ENCODE assay signal across 1 cellular context in the genomic region with DNA sequence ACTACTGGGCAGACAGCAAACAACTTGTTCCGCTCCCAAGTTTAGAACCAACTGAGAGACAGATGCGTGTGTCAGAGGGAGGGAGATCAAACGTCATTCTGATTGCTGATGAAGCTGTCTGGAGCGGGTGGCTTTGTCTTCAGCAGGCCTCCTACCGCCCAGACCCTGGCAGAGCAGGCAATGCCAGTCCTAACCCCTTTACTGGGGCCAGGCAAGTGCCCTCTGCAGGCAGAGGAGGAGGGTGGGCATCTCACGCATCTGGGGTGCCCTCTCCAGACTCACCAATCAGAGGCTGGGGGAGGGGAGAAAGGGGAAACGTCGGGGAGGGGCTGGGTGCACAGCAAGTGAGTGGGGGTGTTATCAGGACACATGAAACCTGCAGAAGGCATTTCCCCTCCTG.
TF ChIP-seq lines count a peak whose summit lies in the region.

No MANE protein-coding gene starts in this region.

TF ChIP-seq in HCT116, 20 proteins besides CTCF, POLR2A, EP300 and RAD21 (continued from another document):
- TF ChIP-seq FOSL1 (IDR thresholded peaks at IDR 0.05; ENCODE audit: low read depth) (no peak), YY1 (IDR thresholded peaks at IDR 0.05; ENCODE audit: extremely low read depth, insufficient replicate concordance, low read depth, low read length) (no peak), ELF1 (IDR thresholded peaks at IDR 0.05; ENCODE audit: borderline replicate concordance, low read depth) (no peak), EZH2phosphoT487 (IDR thresholded peaks at IDR 0.05; ENCODE audit: borderline replicate concordance) (no peak)
